Comparison of ENCODE assay signal across 9 cellular contexts in genomic region chr12:92134638-92135274, GRCh38. TPM values are rescaled to one million over a fixed set of nuclear protein-coding genes. Genes with fewer than 3 reads are reported as not detected.
DNase-seq lines count a peak whose midpoint lies in the region; ATAC-seq and TF ChIP-seq lines count a peak whose summit lies in the region.
"Had no signal": no experiment of that assay in that cellular context is flagged by ENCODE, and none has a peak within 500 bp of the region (broad histone marks: within the 10 kb centered on the region; RNA-seq: fewer than 3 reads in every experiment).

No MANE protein-coding gene starts in this region.

- H3K27me3 ChIP-seq in transverse colon: no peaks in the 10 kb centered on the region

- no peak for ATAC-seq in GM21619 (IDR thresholded peaks at IDR 0.05; ENCODE audit: unreplicated experiment)

- peaks cover 90% of the 10 kb centered on the region for H3K4me1 Mint-ChIP-seq in activated naive CD4-positive, alpha-beta T cell treated with anti-CD3 and anti-CD28 coated beads, Interleukin-2, amount 10 ng/mL, durations not matched to agents 7 days and 5 days
- H3K4me1 Mint-ChIP-seq in T-helper 1 cell treated with Interleukin-12 subunit alpha and Interleukin-12 subunit beta and Interleukin-4 antibody, amounts not matched to agents 30 μg/mL and 1 μg/mL, for 36 hours (ENCODE audit: low read depth): peaks cover 71% of the 10 kb centered on the region

- intact Hi-C loops in transverse colon (cut with DNase I; ENCODE audit: low total_unique reads): no loop called here

- peak overlapping the region in 1 of 4 donors; percentile 4 for H3K4me3 ChIP-seq in transverse colon

- H3K9me3 ChIP-seq in transverse colon: no peaks in the 10 kb centered on the region

- no peaks in the 10 kb centered on the region for H3K9me3 Mint-ChIP-seq in activated naive CD4-positive, alpha-beta T cell treated with anti-CD3 and anti-CD28 coated beads, Interleukin-2, amount 10 ng/mL, durations not matched to agents 7 days and 5 days
- no peaks in the 10 kb centered on the region for H3K9me3 Mint-ChIP-seq in T-helper 1 cell treated with Interleukin-12 subunit alpha and Interleukin-12 subunit beta and Interleukin-4 antibody, amounts not matched to agents 30 μg/mL and 1 μg/mL, for 36 hours

- H3K36me3 Mint-ChIP-seq in activated naive CD4-positive, alpha-beta T cell treated with anti-CD3 and anti-CD28 coated beads, Interleukin-2, amount 10 ng/mL, durations not matched to agents 7 days and 5 days: peaks cover 69% of the 10 kb centered on the region
- H3K36me3 Mint-ChIP-seq in T-helper 1 cell treated with Interleukin-12 subunit alpha and Interleukin-12 subunit beta and Interleukin-4 antibody, amounts not matched to agents 30 μg/mL and 1 μg/mL, for 36 hours (ENCODE audit: low read depth): peaks cover 41% of the 10 kb centered on the region

- H3K27ac Mint-ChIP-seq in activated naive CD4-positive, alpha-beta T cell treated with anti-CD3 and anti-CD28 coated beads, Interleukin-2, amount 10 ng/mL, durations not matched to agents 7 days and 5 days: peak overlapping the region; percentile 87
- H3K27ac Mint-ChIP-seq in T-helper 1 cell treated with Interleukin-12 subunit alpha and Interleukin-12 subunit beta and Interleukin-4 antibody, amounts not matched to agents 30 μg/mL and 1 μg/mL, for 36 hours: peak overlapping the region; percentile 86

- WGBS in transverse colon (ENCODE audit: low coverage in 1 of 2), 2 donors: 37 to 50% methylated on average over 3 to 5 of the region's 5 CpGs

- H3K27ac ChIP-seq in transverse colon: peak overlapping the region; percentile 22 to 99 (median 43)

- no peak for DNase-seq in activated naive CD4-positive, alpha-beta T cell treated with anti-CD3 and anti-CD28 coated beads, Interleukin-2, amount 10 ng/mL, durations not matched to agents 7 days and 5 days
- DNase-seq in activated naive CD4-positive, alpha-beta T cell treated with anti-CD3 and anti-CD28 coated beads, Interleukin-2, amount 50 U/mL, for 16 hours: no peak
- DNase-seq in fibroblast of the conjunctiva (ENCODE audit: low read depth) (peak; percentile 77), transverse colon (no peak), hepatic stellate cell (ENCODE audit: low spot score) (no peak), 8988T (no peak)
- DNase-seq: SHP77 treated with DMSO at 0.1 percent for 48 hours had no signal

- TF ChIP-seq EP300 in transverse colon (IDR thresholded peaks at IDR 0.05; ENCODE audit: low read depth): no peak

- H3K27me3 Mint-ChIP-seq in activated naive CD4-positive, alpha-beta T cell treated with anti-CD3 and anti-CD28 coated beads, Interleukin-2, amount 10 ng/mL, durations not matched to agents 7 days and 5 days: no peaks in the 10 kb centered on the region
- H3K27me3 Mint-ChIP-seq in T-helper 1 cell treated with Interleukin-12 subunit alpha and Interleukin-12 subunit beta and Interleukin-4 antibody, amounts not matched to agents 30 μg/mL and 1 μg/mL, for 36 hours (ENCODE audit: low read depth): no peaks in the 10 kb centered on the region

- H3K4me1 ChIP-seq in transverse colon: peaks cover 36 to 81% (median 61%) of the 10 kb centered on the region in 4 donors

- CTCF ChIA-PET in activated naive CD4-positive, alpha-beta T cell treated with anti-CD3 and anti-CD28 coated beads, Interleukin-2, amount 10 ng/mL, durations not matched to agents 7 days and 5 days (lab: Charles Lee): interaction anchor here (0.5 to 4.5 kb wide), 3 partner anchors 9 to 1655 kb away, joined by 4 to 19 read pairs (median 5); no protein-coding TSS in a partner anchor

- no peak for TF ChIP-seq POLR2A in transverse colon (IDR thresholded peaks at IDR 0.05)

- in situ Hi-C loops in transverse colon (cut with MboI; ENCODE audit: low pct_ligation_motif_present in 1 of 4, low pct_unique_long_range_greater_than_20kb in 1 of 4, low sequenced_read_pairs in 3 of 4): loop anchor here (10.0 to 25.0 kb wide), 4 partner anchors 320 to 747 kb away; no protein-coding TSS in a partner anchor

- no peak for TF ChIP-seq CTCF in transverse colon (IDR thresholded peaks at IDR 0.05)

- no peaks in the 10 kb centered on the region for H3K36me3 ChIP-seq in transverse colon

- peak overlapping the region; percentile 59 for H3K4me3 Mint-ChIP-seq in activated naive CD4-positive, alpha-beta T cell treated with anti-CD3 and anti-CD28 coated beads, Interleukin-2, amount 10 ng/mL, durations not matched to agents 7 days and 5 days
- peak overlapping the region; percentile 73 for H3K4me3 Mint-ChIP-seq in T-helper 1 cell treated with Interleukin-12 subunit alpha and Interleukin-12 subunit beta and Interleukin-4 antibody, amounts not matched to agents 30 μg/mL and 1 μg/mL, for 36 hours

RNA-seq across cellular contexts. Expression of gene BTG1, which starts 10.9 kb away (rescaled TPM):
- total RNA-seq in transverse colon: 100 to 1,000 TPM in 1 of 4 donors, 10 to 100 TPM in 3; 28.3 to 111 (median 78.1) TPM
